Comparison of ENCODE assay signal across 25 cellular contexts in the genomic region with DNA sequence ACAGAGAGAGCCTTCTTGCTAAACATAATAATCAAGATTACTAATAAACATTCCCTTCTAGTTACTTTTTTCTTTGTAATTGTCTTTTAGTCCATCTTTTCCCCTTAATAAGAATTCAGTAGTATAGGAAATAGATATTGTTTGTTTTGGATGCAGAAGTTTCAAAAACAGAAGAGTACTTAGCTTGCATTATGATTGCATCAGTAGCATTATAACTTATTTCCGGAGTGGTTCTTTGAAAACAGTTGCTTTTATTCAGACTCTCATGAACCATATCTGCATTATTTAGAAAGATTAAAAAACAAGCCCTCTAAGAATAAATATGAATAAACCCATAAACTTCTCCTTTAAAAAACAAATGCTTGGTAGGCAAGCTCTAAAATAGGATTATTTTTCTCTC. TPM values are rescaled to one million over a fixed set of nuclear protein-coding genes. Genes with fewer than 3 reads are reported as not detected.
"Had no signal": no experiment of that assay in that cellular context is flagged by ENCODE, and none has a peak within 500 bp of the region (broad histone marks: within the 10 kb centered on the region; RNA-seq: fewer than 3 reads in every experiment).

No MANE protein-coding gene starts in this region.

- H3K27me3 ChIP-seq: breast epithelium, heart right ventricle, left lung, neural progenitor cell, stomach, vagina had no signal

- H3K36me3 ChIP-seq: breast epithelium, left lung, neural progenitor cell, vagina had no signal

- H3K27ac ChIP-seq: breast epithelium, heart right ventricle, left lung, neural progenitor cell, stomach, vagina had no signal

- DNase-seq: activated B cell treated with CpG ODN at 0.5 μM for 24 hours; activated CD4-positive, alpha-beta T cell treated with anti-CD3 and anti-CD28 coated beads for 36 hours; activated CD4-positive, alpha-beta T cell treated with anti-CD3 and anti-CD28 coated beads, Interleukin-2, amount 50 U/mL, for 48 hours; activated CD8-positive, alpha-beta memory T cell treated with anti-CD3 and anti-CD28 coated beads, Interleukin-2, amount 50 U/mL, for 48 hours; activated naive CD4-positive, alpha-beta T cell; activated T-cell treated with anti-CD3 and anti-CD28 coated beads, Interleukin-2, amount 50 U/mL, for 4 hours; cortex of kidney; effector CD4-positive, alpha-beta T cell; heart right ventricle; kidney; left lung; naive B cell; small intestine; stomach; T-helper 9 cell; trophoblast cell had no signal

- H3K4me1 ChIP-seq: breast epithelium, left lung, neural progenitor cell, stomach, vagina had no signal

- H3K9ac ChIP-seq: neural progenitor cell had no signal

- H3K9me3 ChIP-seq: breast epithelium, vagina had no signal

- H3K4me3 ChIP-seq: breast epithelium, heart right ventricle, left lung, lung, neural progenitor cell, stomach, vagina had no signal

- ATAC-seq: activated CD4-positive, alpha-beta T cell treated with anti-CD3 and anti-CD28 coated beads for 36 hours; activated T-cell treated with anti-CD3 and anti-CD28 coated beads, Interleukin-2, amount 50 U/mL, for 4 hours; heart right ventricle; left lung; sciatic nerve; stimulated activated memory B cell treated with anti-CD40 and anti-IgM and Interleukin-4, amounts not matched to agents 10 μg/mL and 1 μg/mL and 100 μg/mL, for 72 hours had no signal

RNA-seq across cellular contexts. Expression of gene DKK1, which starts 34.0 kb away (rescaled TPM):
- total RNA-seq: activated B cell treated with CpG ODN at 0.5 μM for 24 hours; activated CD4-positive, alpha-beta T cell treated with anti-CD3 and anti-CD28 coated beads for 36 hours; activated CD8-positive, alpha-beta memory T cell treated with anti-CD3 and anti-CD28 coated beads for 36 hours; activated T-helper 2 cell treated with anti-CD3 and anti-CD28 coated beads, Interferon-gamma antibody, Interleukin-2, Interleukin-4, amounts not matched to agents 10 μg/mL and 5 μg/mL and 100 μg/mL, durations not matched to agents 14 hours and 24 hours and 36 hours; T-helper 1 cell treated with Interleukin-12 subunit alpha and Interleukin-12 subunit beta and Interleukin-4 antibody, amounts not matched to agents 30 ng/mL and 1 ng/mL, for 36 hours had no signal
